In genomic region chr17:38825762-38826247, GRCh38 we compare ENCODE assay signal across 1 cellular context.
TF ChIP-seq lines count a peak whose summit lies in the region.

No MANE protein-coding gene starts in this region.

TF ChIP-seq in endothelial cell of umbilical vein, 7 proteins besides CTCF, POLR2A, EP300 and RAD21:
- TF ChIP-seq MYC (IDR thresholded peaks at IDR 0.05; ENCODE audit: low read depth, low read length), result no peak
- TF ChIP-seq POLR2AphosphoS5 (IDR thresholded peaks at IDR 0.05; ENCODE audit: insufficient read depth, low read depth, low read length), result no peak
- TF ChIP-seq GATA2 (IDR thresholded peaks at IDR 0.05; ENCODE audit: insufficient read depth, insufficient read length, low read depth, low read length), result no peak
- no peak for TF ChIP-seq FOS (IDR thresholded peaks at IDR 0.05; ENCODE audit: borderline replicate concordance, insufficient read depth, low read length)
- no peak for TF ChIP-seq JUN (IDR thresholded peaks at IDR 0.05; ENCODE audit: borderline replicate concordance, insufficient read depth, insufficient read length, low read depth)
- no peak for TF ChIP-seq EZH2 (IDR thresholded peaks at IDR 0.05; ENCODE audit: borderline replicate concordance, low read depth, low read length, severe bottlenecking)
- no peak for TF ChIP-seq MAX (IDR thresholded peaks at IDR 0.05; ENCODE audit: insufficient read depth, insufficient read length)
